ENCODE assay signal across 20 cellular contexts in genomic region chr4:81130569-81130968, GRCh38.
DNase-seq lines count a peak whose midpoint lies in the region; ATAC-seq and TF ChIP-seq lines count a peak whose summit lies in the region.
"Had no signal": no experiment of that assay in that cellular context is flagged by ENCODE, and none has a peak within 500 bp of the region (broad histone marks: within the 10 kb centered on the region; RNA-seq: fewer than 3 reads in every experiment).

No MANE protein-coding gene starts in this region.

- H3K4me3 ChIP-seq in GM23338 = no peak overlapping the region
- H3K4me3 ChIP-seq in HUES64 (ENCODE audit: low read length) = no peak overlapping the region
- H3K4me3 ChIP-seq in neural progenitor cell = no peak overlapping the region
- H3K4me3 ChIP-seq in esophagus squamous epithelium = no peak overlapping the region
- H3K4me3 ChIP-seq: GM12878, SJCRH30 had no signal

- H3K27ac Mint-ChIP-seq in GM23338 (no peak overlapping the region), neural progenitor cell (no peak overlapping the region)
- H3K27ac Mint-ChIP-seq: B cell; CD4-positive, alpha-beta T cell had no signal

- H3K4me1 ChIP-seq in GM23338 (ENCODE audit: insufficient read depth) (peaks cover 13% of the 10 kb centered on the region; the same call in 1 of the 2 replicates), HUES64 (ENCODE audit: insufficient read depth, low read length) (no peaks in the 10 kb centered on the region), neural progenitor cell (no peaks in the 10 kb centered on the region), esophagus squamous epithelium (peaks cover 0 to under 1% (median 0%) of the 10 kb centered on the region in 3 donors)
- H3K4me1 ChIP-seq: SJCRH30 had no signal

- H3F3A ChIP-seq in GM23338 (replicated peaks; ENCODE audit: low read depth) (no peaks in the 10 kb centered on the region), neural progenitor cell (ENCODE audit: low read depth) (no peaks in the 10 kb centered on the region)

- H3K9ac ChIP-seq in HUES64 (ENCODE audit: low read depth, low read length) (0 out of 2 replicates have a peak overlapping the region, but pooled peaks have one; percentile 40), neural progenitor cell (no peak overlapping the region)

- no peak for TF ChIP-seq CTCF in GM23338 (conservative IDR thresholded peaks at IDR 0.05; ENCODE audit: low read depth in 2 of 2)
- no peak for TF ChIP-seq CTCF in neural progenitor cell (IDR thresholded peaks at IDR 0.05)
- TF ChIP-seq CTCF in esophagus squamous epithelium (IDR thresholded peaks at IDR 0.05) = no peak

- H3K36me3 ChIP-seq in GM23338 (ENCODE audit: insufficient read depth) = peaks cover 3% of the 10 kb centered on the region; the same call in 1 of the 2 replicates
- H3K36me3 ChIP-seq in HUES64 (ENCODE audit: insufficient read depth, low read length) = no peaks in the 10 kb centered on the region
- no peaks in the 10 kb centered on the region for H3K36me3 ChIP-seq in neural progenitor cell
- H3K36me3 ChIP-seq in esophagus squamous epithelium = no peaks in the 10 kb centered on the region
- H3K36me3 ChIP-seq: SJCRH30 had no signal

- H3K27me3 ChIP-seq in GM23338 (ENCODE audit: insufficient read depth) (no peaks in the 10 kb centered on the region), HUES64 (ENCODE audit: insufficient read depth, low read length) (no peaks in the 10 kb centered on the region), neural progenitor cell (no peaks in the 10 kb centered on the region), esophagus squamous epithelium (no peaks in the 10 kb centered on the region)
- H3K27me3 ChIP-seq: SJCRH30 had no signal

- H3K36me3 Mint-ChIP-seq in GM23338 (ENCODE audit: low read depth) (peaks cover 10% of the 10 kb centered on the region; the same call in 2 of the 3 replicates), neural progenitor cell (no peaks in the 10 kb centered on the region)

- H3K9me2 ChIP-seq in GM23338 (ENCODE audit: insufficient read depth) = no peaks in the 10 kb centered on the region

- H3K9me3 Mint-ChIP-seq in GM23338 = peaks cover 15% of the 10 kb centered on the region
- H3K9me3 Mint-ChIP-seq in neural progenitor cell = no peaks in the 10 kb centered on the region

- no peak for TF ChIP-seq POLR2A in esophagus squamous epithelium (IDR thresholded peaks at IDR 0.05)

- H3K27ac ChIP-seq in GM23338 (ENCODE audit: low read depth) (no peak overlapping the region), HUES64 (ENCODE audit: low read depth, low read length) (no peak overlapping the region), neural progenitor cell (no peak overlapping the region), esophagus squamous epithelium (no peak overlapping the region)
- H3K27ac ChIP-seq: SJCRH30 had no signal

- H3K4me2 ChIP-seq in GM23338 (peak overlapping the region; percentile 58), neural progenitor cell (no peak overlapping the region)

- peak; percentile 81 for ATAC-seq in GM23338
- ATAC-seq: GM12878 had no signal

- H3K79me2 ChIP-seq in GM23338 (replicated peaks; ENCODE audit: insufficient read depth) (no peaks in the 10 kb centered on the region), neural progenitor cell (ENCODE audit: low read depth) (no peaks in the 10 kb centered on the region)

- DNase-seq in GM23338 (ENCODE audit: low spot score) (peak; percentile 64), RPMI8226 (peak; percentile 51), neural progenitor cell (ENCODE audit: low spot score) (peak; percentile 20), AG08395 (ENCODE audit: low spot score) (no peak), NCI-H2196 treated with DMSO at 0.1 percent for 48 hours (lab: John Stamatoyannopoulos, UW; ENCODE audit: unreplicated experiment) (no peak), esophagus squamous epithelium (lab: John Stamatoyannopoulos, UW) (no peak)
- DNase-seq: Calu3; CD4-positive, alpha-beta T cell; DND-41; GDM1; GOT3; NCI-H1436; NCI-H2081; NCI-H226; NCI-H69; SJCRH30; T-helper 2 cell had no signal

- peaks cover 3% of the 10 kb centered on the region; the same call in 1 of the 3 replicates for H3K4me1 Mint-ChIP-seq in GM23338
- H3K4me1 Mint-ChIP-seq in neural progenitor cell = no peaks in the 10 kb centered on the region
- H3K4me1 Mint-ChIP-seq: B cell had no signal

- 49% methylated on average over 7 of the region's 7 CpGs for WGBS in HUES64
- 33 to 85% methylated on average over 3 to 4 of the region's 7 CpGs for WGBS in esophagus squamous epithelium, 2 donors

- intact Hi-C loops in esophagus squamous epithelium (cut with DNase I) = no loop called here

- H4K20me1 ChIP-seq in GM23338 (replicated peaks; ENCODE audit: insufficient read depth) (no peaks in the 10 kb centered on the region), neural progenitor cell (ENCODE audit: low read depth) (no peaks in the 10 kb centered on the region)

- H3K9me3 ChIP-seq in HUES64 (ENCODE audit: insufficient read depth, low read depth, low read length) = no peaks in the 10 kb centered on the region
- no peaks in the 10 kb centered on the region for H3K9me3 ChIP-seq in neural progenitor cell (ENCODE audit: low read depth)
- no peaks in the 10 kb centered on the region for H3K9me3 ChIP-seq in esophagus squamous epithelium
- H3K9me3 ChIP-seq: SJCRH30 had no signal

- no peak overlapping the region for H3K4me3 Mint-ChIP-seq in GM23338
- H3K4me3 Mint-ChIP-seq in neural progenitor cell = no peak overlapping the region
- H3K4me3 Mint-ChIP-seq: B cell; CD4-positive, alpha-beta T cell had no signal

- H2AFZ ChIP-seq in GM23338 (0 out of 2 replicates have a peak overlapping the region, but pooled peaks have one; percentile 16), neural progenitor cell (replicated peaks) (peak overlapping the region; percentile 90)

- peaks cover 2% of the 10 kb centered on the region for H3K27me3 Mint-ChIP-seq in GM23338 (ENCODE audit: insufficient read depth, low read depth, poor library complexity)
- no peaks in the 10 kb centered on the region for H3K27me3 Mint-ChIP-seq in neural progenitor cell (ENCODE audit: insufficient read depth, low read depth)

TF ChIP-seq in GM23338, 12 proteins besides CTCF, POLR2A, EP300 and RAD21:
- TF ChIP-seq POLR2AphosphoS5 (IDR thresholded peaks at IDR 0.05; ENCODE audit: low read depth) = no peak
- no peak for TF ChIP-seq EZH2 (IDR thresholded peaks at IDR 0.05; ENCODE audit: low read depth, unreplicated experiment)
- no peak for TF ChIP-seq ZNF114 (CRISPR knock-in tag; IDR thresholded peaks at IDR 0.05)
- TF ChIP-seq EZH2phosphoT487 (IDR thresholded peaks at IDR 0.05; ENCODE audit: unreplicated experiment) = no peak
- no peak for TF ChIP-seq JUNB (IDR thresholded peaks at IDR 0.05; ENCODE audit: unreplicated experiment)
- no peak for TF ChIP-seq ETS1 (IDR thresholded peaks at IDR 0.05)
- no peak for TF ChIP-seq REST (IDR thresholded peaks at IDR 0.05; ENCODE audit: unreplicated experiment)
- TF ChIP-seq NANOG (IDR thresholded peaks at IDR 0.05; ENCODE audit: borderline replicate concordance) = no peak
- no peak for TF ChIP-seq CREB1 (CRISPR knock-in tag; IDR thresholded peaks at IDR 0.05; ENCODE audit: low read depth)
- no peak for TF ChIP-seq ZNF331 (CRISPR knock-in tag; IDR thresholded peaks at IDR 0.05; ENCODE audit: low read depth)
- no peak for TF ChIP-seq STAT1 (IDR thresholded peaks at IDR 0.05; ENCODE audit: unreplicated experiment)

Comparison
In these comparisons a context has a peak if more than half of its experiments do, and no peak if none do; other contexts are left out.
1. DNase-seq: peak in GM23338 (single experiment), RPMI8226 (single experiment) and neural progenitor cell (single experiment); none in AG08395 (single experiment), NCI-H2196 treated with DMSO at 0.1 percent for 48 hours (single experiment) and esophagus squamous epithelium (single experiment).